ENCODE assay signal across 8 cellular contexts in the genomic region with DNA sequence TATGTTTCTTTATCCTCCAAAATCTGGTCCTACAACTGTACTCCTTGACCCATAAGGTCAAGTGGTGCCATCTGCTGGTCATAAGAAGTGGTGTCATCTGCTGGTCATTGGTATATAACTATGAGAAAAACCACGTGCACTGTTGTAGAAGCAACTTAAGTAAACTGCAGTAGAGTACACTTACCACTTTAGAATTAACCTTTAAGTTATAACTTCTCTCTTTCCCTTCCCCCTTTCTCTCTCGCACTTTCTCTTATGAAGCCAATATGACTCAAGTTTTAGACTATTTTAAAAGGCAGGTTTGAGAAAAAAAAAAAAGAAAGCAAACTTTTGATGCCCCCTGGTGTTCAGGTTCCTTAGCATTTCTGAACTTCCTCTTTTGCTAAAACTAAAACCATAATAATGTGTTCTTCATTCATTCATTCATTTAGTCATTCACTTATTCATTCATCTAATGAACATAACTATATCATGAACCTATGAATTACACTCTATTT. TPM values are rescaled to one million over a fixed set of nuclear protein-coding genes. Genes with fewer than 3 reads are reported as not detected.
A peak's percentile ranks its signal among the peaks of the same experiment; 100 is the strongest.
DNase-seq lines count a peak whose midpoint lies in the region; ATAC-seq and TF ChIP-seq lines count a peak whose summit lies in the region.

No MANE protein-coding gene starts in this region.

- H2BK120ac ChIP-seq in neuronal stem cell (ENCODE audit: low read depth, low read length), result no peak overlapping the region

- no peaks in the 10 kb centered on the region for H3K4me1 Mint-ChIP-seq in activated T-cell treated with anti-CD3 and anti-CD28 coated beads, Interleukin-2, amount 50 U/mL, for 72 hours (ENCODE audit: low read depth)

- no peak overlapping the region for H3K18ac ChIP-seq in neuronal stem cell (ENCODE audit: low read length)

- H4K8ac ChIP-seq in neuronal stem cell (ENCODE audit: low read depth, low read length), result no peak overlapping the region

- H3K4me2 ChIP-seq in neuronal stem cell (ENCODE audit: insufficient read depth, low read length, poor library complexity, severe bottlenecking), result no peak overlapping the region

- H3K4ac ChIP-seq in neuronal stem cell (ENCODE audit: low read length), result no peak overlapping the region

- no peak overlapping the region for H3K27ac ChIP-seq in neuronal stem cell (replicated peaks; ENCODE audit: low read length)

- H3K4me3 ChIP-seq in fibroblast of the aortic adventitia (ENCODE audit: low read depth, low read length) (peak overlapping the region; percentile 54), neuronal stem cell (ENCODE audit: low read length in 2 of 2) (no peak overlapping the region)

- no peak overlapping the region for H3K23ac ChIP-seq in neuronal stem cell (ENCODE audit: low read depth, low read length, poor library complexity)

- no peaks in the 10 kb centered on the region for H3K36me3 Mint-ChIP-seq in activated T-cell treated with anti-CD3 and anti-CD28 coated beads, Interleukin-2, amount 50 U/mL, for 72 hours (ENCODE audit: insufficient read depth in 2 of 2)

- H3K9ac ChIP-seq in neuronal stem cell (ENCODE audit: low read depth, low read length, poor library complexity), result no peak overlapping the region

- H3K4me1 ChIP-seq in neuronal stem cell (ENCODE audit: control insufficient read depth in 2 of 2, insufficient read depth in 1 of 2, low read depth in 1 of 2, low read length in 2 of 2), result no peaks in the 10 kb centered on the region

- H3K9me3 ChIP-seq in neuronal stem cell (replicated peaks in 1 of 2; ENCODE audit: control insufficient read depth in 2 of 2, insufficient read depth in 1 of 2, low read depth in 1 of 2, low read length in 2 of 2), result no peaks in the 10 kb centered on the region

- no peaks in the 10 kb centered on the region for H3K36me3 ChIP-seq in neuronal stem cell (replicated peaks in 1 of 2; ENCODE audit: control insufficient read depth in 2 of 2, insufficient read depth in 2 of 2, low read length in 2 of 2)

- H3K27me3 Mint-ChIP-seq in activated T-cell treated with anti-CD3 and anti-CD28 coated beads, Interleukin-2, amount 50 U/mL, for 72 hours (ENCODE audit: low read depth), result peaks cover 13% of the 10 kb centered on the region

- H3K4me3 Mint-ChIP-seq in activated T-cell treated with anti-CD3 and anti-CD28 coated beads, Interleukin-2, amount 50 U/mL, for 72 hours, result peak overlapping the region; percentile 62 to 80

- no peak overlapping the region for H3K27ac Mint-ChIP-seq in activated T-cell treated with anti-CD3 and anti-CD28 coated beads, Interleukin-2, amount 50 U/mL, for 72 hours

- no peak overlapping the region for H2BK5ac ChIP-seq in neuronal stem cell (ENCODE audit: low read length)

- intact Hi-C loops in posterior vena cava (cut with DNase I), result loop anchor here (10.0 kb wide), 2 partner anchors 455 to 465 kb away; a partner anchor contains a TSS

- H3K79me1 ChIP-seq in neuronal stem cell (ENCODE audit: low read depth, low read length), result no peaks in the 10 kb centered on the region

- ATAC-seq in GM19455 (IDR thresholded peaks at IDR 0.05; ENCODE audit: unreplicated experiment) (peak; percentile 100), HG03469 (IDR thresholded peaks at IDR 0.05; ENCODE audit: unreplicated experiment) (peak; percentile 98)
- ATAC-seq in activated T-cell treated with anti-CD3 and anti-CD28 coated beads, Interleukin-2, amount 50 U/mL, for 72 hours (replicated peaks in 1 of 2), result peak; percentile 94 to 98

- H3K14ac ChIP-seq in neuronal stem cell (ENCODE audit: low read length), result no peak overlapping the region

- H3K27me3 ChIP-seq in neuronal stem cell (ENCODE audit: control insufficient read depth in 3 of 3, insufficient read depth in 3 of 3, low read depth in 1 of 3, low read length in 3 of 3), result peaks cover 0 to 23% (median 0%) of the 10 kb centered on the region in 3 experiments

- H2AFZ ChIP-seq in neuronal stem cell (ENCODE audit: low read length), result peak overlapping the region; percentile 76

- TF ChIP-seq CTCF in fibroblast of the aortic adventitia (IDR thresholded peaks at IDR 0.05; ENCODE audit: insufficient read depth, low read length), result peak; percentile 81

- H4K91ac ChIP-seq in neuronal stem cell (ENCODE audit: low read depth, low read length, poor library complexity), result no peak overlapping the region

- no peak overlapping the region for H2BK12ac ChIP-seq in neuronal stem cell (ENCODE audit: low read length)

- H3K9me3 Mint-ChIP-seq in activated T-cell treated with anti-CD3 and anti-CD28 coated beads, Interleukin-2, amount 50 U/mL, for 72 hours, result no peaks in the 10 kb centered on the region

- no peak overlapping the region for H2AK5ac ChIP-seq in neuronal stem cell (ENCODE audit: low read depth, low read length)

- no CpG with 5 or more reads among the region's 2 CpGs for WGBS in neuronal stem cell (ENCODE audit: extremely low coverage in 2 of 2, insufficient read length in 2 of 2, insufficient replicate concordance in 1 of 2), 2 donors

- DNase-seq in DMS114 treated with DMSO at 0.1 percent for 48 hours (lab: John Stamatoyannopoulos, UW; ENCODE audit: unreplicated experiment), result peak; percentile 72
- peak; percentile 65 for DNase-seq in NCI-H526 treated with DMSO at 0.1 percent for 48 hours (lab: John Stamatoyannopoulos, UW)
- peak; percentile 48 for DNase-seq in activated T-cell treated with anti-CD3 and anti-CD28 coated beads, Interleukin-2, amount 50 U/mL, for 72 hours
- DNase-seq in fibroblast of the aortic adventitia (ENCODE audit: low read depth), result peak; percentile 96
- peak; percentile 71 for DNase-seq in neuronal stem cell (ENCODE audit: low spot score)
- no peak for DNase-seq in posterior vena cava (ENCODE audit: low spot score)

- H2BK15ac ChIP-seq in neuronal stem cell (ENCODE audit: low read length), result no peak overlapping the region

RNA-seq across cellular contexts. Expression of a gene that starts 12.8 kb away (rescaled TPM):
- 10 to 100 TPM; 67.1 to 71.3 TPM for total RNA-seq in activated T-cell treated with anti-CD3 and anti-CD28 coated beads, Interleukin-2, amount 50 U/mL, for 72 hours
- 14.4 and 62.2 TPM in 2 replicates for total RNA-seq in fibroblast of the aortic adventitia (ENCODE audit: low replicate concordance)
- polyA plus RNA-seq in neuronal stem cell (2013, experiment 1 of 2), result 16.4 TPM
- polyA plus RNA-seq in neuronal stem cell (2013, experiment 2 of 2), result 19.0 TPM
- total RNA-seq in posterior vena cava, result 10 to 100 TPM; 28.1 to 33.0 TPM
